9 cellular contexts compared by ENCODE assay signal in genomic region chr20:49505518-49505917, GRCh38. TPM values are rescaled to one million over a fixed set of nuclear protein-coding genes. Genes with fewer than 3 reads are reported as not detected.
DNase-seq lines count a peak whose midpoint lies in the region; ATAC-seq and TF ChIP-seq lines count a peak whose summit lies in the region.
"Had no signal": no experiment of that assay in that cellular context is flagged by ENCODE, and none has a peak within 500 bp of the region (broad histone marks: within the 10 kb centered on the region; RNA-seq: fewer than 3 reads in every experiment).

No MANE protein-coding gene starts in this region.

- H3K4me1 ChIP-seq in ascending aorta (peaks cover 5 to 38% of the 10 kb centered on the region in 2 donors), upper lobe of left lung (no peaks in the 10 kb centered on the region)

- intact Hi-C loops in ascending aorta (cut with DNase I) = no loop called here

- H3K27me3 ChIP-seq in ascending aorta (no peaks in the 10 kb centered on the region), upper lobe of left lung (no peaks in the 10 kb centered on the region)

- TF ChIP-seq EP300 in upper lobe of left lung (IDR thresholded peaks at IDR 0.05) = no peak

- H3K9me3 ChIP-seq in ascending aorta (no peaks in the 10 kb centered on the region), upper lobe of left lung (no peaks in the 10 kb centered on the region)
- H3K9me3 ChIP-seq: prostate gland had no signal

- peak overlapping the region; percentile 27 to 38 for H3K27ac ChIP-seq in ascending aorta
- no peak overlapping the region for H3K27ac ChIP-seq in upper lobe of left lung
- H3K27ac ChIP-seq: prostate gland had no signal

- ATAC-seq in left lobe of liver (peak; percentile 17), GM18907 (IDR thresholded peaks at IDR 0.05; ENCODE audit: unreplicated experiment) (no peak), upper lobe of left lung (ENCODE audit: low FRiP score in 2 of 2) (no peak)

- TF ChIP-seq CTCF in ascending aorta (IDR thresholded peaks at IDR 0.05) = no peak
- TF ChIP-seq CTCF in upper lobe of left lung (IDR thresholded peaks at IDR 0.05) = no peak

- no peak for TF ChIP-seq POLR2A in upper lobe of left lung (IDR thresholded peaks at IDR 0.05)

- DNase-seq in Caki2 (ENCODE audit: low read depth) (peak; percentile 79), NCI-H1105 treated with DMSO at 0.1 percent for 48 hours (lab: John Stamatoyannopoulos, UW) (peak; percentile 54), ascending aorta (ENCODE audit: low spot score in 2 of 2) (no peak), left lobe of liver (ENCODE audit: low spot score) (no peak), GM19238 (ENCODE audit: insufficient read length, low spot score) (no peak), upper lobe of left lung (no peak)
- no peak for DNase-seq in activated CD8-positive, alpha-beta memory T cell treated with anti-CD3 and anti-CD28 coated beads, Interleukin-2, amount 50 U/mL, for 48 hours

- peaks cover 29 to 38% of the 10 kb centered on the region in 2 donors for H3K36me3 ChIP-seq in ascending aorta
- no peaks in the 10 kb centered on the region for H3K36me3 ChIP-seq in upper lobe of left lung
- H3K36me3 ChIP-seq: prostate gland had no signal

- H3K4me3 ChIP-seq in ascending aorta (no peak overlapping the region), upper lobe of left lung (no peak overlapping the region)
- H3K4me3 ChIP-seq: prostate gland had no signal

- 19 to 23% methylated on average over 6 to 9 of the region's 9 CpGs for WGBS in upper lobe of left lung, 2 donors

- in situ Hi-C loops in Caki2 (cut with HindIII; ENCODE audit: low pct_unique_long_range_greater_than_20kb, low sequenced_read_pairs) = no loop called here

RNA-seq across cellular contexts. Expression of gene KCNB1, which starts 23.1 kb away (rescaled TPM):
- not detected in 2 replicates for total RNA-seq in Caki2 (2014; rRNA removed; shearing (Covaris generic); ENCODE audit: low replicate concordance)
- total RNA-seq in ascending aorta = not detected
- 6.5 TPM for total RNA-seq in left lobe of liver
- 1 to 10 TPM in 3 of 6 donors, under 1 TPM in 3; 0.40 to 2.2 (median 0.98) TPM for total RNA-seq in upper lobe of left lung

Comparison
In these comparisons a context has a peak if more than half of its experiments do, and no peak if none do; other contexts are left out.
1. DNase-seq: peak in Caki2 (single experiment) and NCI-H1105 treated with DMSO at 0.1 percent for 48 hours (single experiment); none in ascending aorta (0 of 2), left lobe of liver (single experiment), activated CD8-positive, alpha-beta memory T cell treated with anti-CD3 and anti-CD28 coated beads, Interleukin-2, amount 50 U/mL, for 48 hours (single experiment), GM19238 (single experiment) and upper lobe of left lung (0 of 2).
2. H3K27ac ChIP-seq: peak in ascending aorta (2 of 2); none in upper lobe of left lung (0 of 4).